In the genomic region with DNA sequence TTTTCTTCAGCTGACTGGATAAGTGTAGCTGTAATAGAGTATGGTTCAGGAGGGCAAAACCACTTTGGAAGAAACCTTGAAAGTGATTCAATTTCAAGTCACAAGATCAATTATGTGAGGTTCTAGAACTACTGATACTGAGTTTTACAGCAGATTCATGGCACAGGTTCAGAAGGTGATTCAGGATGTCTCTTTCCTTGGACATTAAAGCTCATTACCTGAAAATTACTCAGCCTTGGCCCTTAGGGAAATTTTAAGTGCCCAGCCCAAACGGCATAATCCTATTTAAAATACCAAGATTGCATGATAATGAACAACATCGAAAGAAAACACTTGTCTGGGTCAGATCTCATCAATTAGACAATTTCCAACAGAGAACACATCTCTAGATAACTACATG, we compare ENCODE assay signal across 17 cellular contexts.
DNase-seq lines count a peak whose midpoint lies in the region; TF ChIP-seq lines count a peak whose summit lies in the region.
"Had no signal": no experiment of that assay in that cellular context is flagged by ENCODE, and none has a peak within 500 bp of the region (broad histone marks: within the 10 kb centered on the region; RNA-seq: fewer than 3 reads in every experiment).

No MANE protein-coding gene starts in this region.

- H3K36me3 Mint-ChIP-seq in MCF 10A (ENCODE audit: insufficient read depth, unreplicated experiment), result no peaks in the 10 kb centered on the region

- peaks cover 61% of the 10 kb centered on the region for H3K4me1 Mint-ChIP-seq in MCF 10A (ENCODE audit: insufficient read depth, unreplicated experiment)

- CTCF ChIA-PET in MCF 10A (lab: Yijun Ruan, JAX), result interaction anchor here (0.7 to 1.9 kb wide), 5 partner anchors 12 to 221 kb away, joined by 3 to 11 read pairs (median 5); no protein-coding TSS in a partner anchor

- H3K4me3 ChIP-seq in breast epithelium, result no peak overlapping the region
- no peak overlapping the region for H3K4me3 ChIP-seq in adrenal gland
- no peak overlapping the region for H3K4me3 ChIP-seq in esophagus squamous epithelium
- H3K4me3 ChIP-seq: HAP-1, left ventricle myocardium inferior, upper lobe of right lung had no signal

- no TSS peak for BruUV-seq in MCF 10A (replicated peaks; lab: Mats Ljungman, UMichigan)

- TF ChIP-seq POLR2A in breast epithelium (IDR thresholded peaks at IDR 0.05) (no peak), adrenal gland (IDR thresholded peaks at IDR 0.05) (no peak), esophagus squamous epithelium (IDR thresholded peaks at IDR 0.05) (no peak)

- DNase-seq in MCF 10A (ENCODE audit: unreplicated experiment) (peak; percentile 66), breast epithelium (ENCODE audit: low spot score in 2 of 2) (no peak), adrenal gland (peak in 1 of 7 donors; percentile 24), kidney tubule cell (ENCODE audit: low spot score) (peak; percentile 35), NCI-H748 treated with DMSO at 0.1 percent for 48 hours (lab: John Stamatoyannopoulos, UW) (no peak), head of caudate nucleus (no peak), GM20000 (ENCODE audit: low spot score) (no peak), esophagus squamous epithelium (lab: John Stamatoyannopoulos, UW) (no peak)
- DNase-seq: activated CD8-positive, alpha-beta T cell treated with anti-CD3 and anti-CD28 coated beads, Interleukin-2, amount 10 ng/mL, durations not matched to agents 7 days and 5 days; activated naive CD4-positive, alpha-beta T cell treated with Interleukin-2 at 50 U/mL for 16 hours; activated T-cell treated with anti-CD3 and anti-CD28 coated beads, Interleukin-2, amount 50 U/mL, for 4 hours; C1 segment of cervical spinal cord; left ventricle myocardium inferior; NCI-H1417; upper lobe of right lung had no signal

- TF ChIP-seq CTCF in MCF 10A (IDR thresholded peaks at IDR 0.05; ENCODE audit: unreplicated experiment) (no peak), breast epithelium (IDR thresholded peaks at IDR 0.05) (no peak), adrenal gland (IDR thresholded peaks at IDR 0.05) (no peak), GM20000 (IDR thresholded peaks at IDR 0.05; ENCODE audit: extremely low read depth, missing control alignments) (no peak), esophagus squamous epithelium (IDR thresholded peaks at IDR 0.05) (no peak)

- no peaks in the 10 kb centered on the region for H3K27me3 Mint-ChIP-seq in MCF 10A (ENCODE audit: insufficient read depth, unreplicated experiment)

- peak overlapping the region; percentile 97 for H3K27ac Mint-ChIP-seq in MCF 10A (ENCODE audit: low read depth, unreplicated experiment)
- H3K27ac Mint-ChIP-seq: activated CD8-positive, alpha-beta T cell treated with anti-CD3 and anti-CD28 coated beads, Interleukin-2, amount 10 ng/mL, durations not matched to agents 7 days and 5 days; T-helper 2 cell treated with Interferon-gamma antibody and Interleukin-4, amounts not matched to agents 5 μg/mL and 100 μg/mL, for 36 hours had no signal

- POLR2A ChIA-PET in MCF 10A (lab: Yijun Ruan, JAX), result interaction anchor here (0.9 to 7.4 kb wide), 17 partner anchors 9 to 232 kb away, joined by 4 to 111 read pairs (median 12); partner anchors contain the start of gene SLC38A2

- WGBS in adrenal gland, 4 donors, result 62 to 67% (median 64%) methylated on average over 2 of the region's 2 CpGs
- 26 to 53% methylated on average over 2 of the region's 2 CpGs for WGBS in esophagus squamous epithelium, 2 donors

- no peaks in the 10 kb centered on the region for H3K36me3 ChIP-seq in breast epithelium
- H3K36me3 ChIP-seq in adrenal gland (replicated peaks in 1 of 2), result no peaks in the 10 kb centered on the region
- H3K36me3 ChIP-seq in esophagus squamous epithelium, result no peaks in the 10 kb centered on the region
- H3K36me3 ChIP-seq: HAP-1, left ventricle myocardium inferior, upper lobe of right lung had no signal

- H3K9me3 ChIP-seq in breast epithelium, result no peaks in the 10 kb centered on the region
- no peaks in the 10 kb centered on the region for H3K9me3 ChIP-seq in adrenal gland (replicated peaks in 1 of 3)
- no peaks in the 10 kb centered on the region for H3K9me3 ChIP-seq in esophagus squamous epithelium
- H3K9me3 ChIP-seq: HAP-1, left ventricle myocardium inferior, upper lobe of right lung had no signal

- no peaks in the 10 kb centered on the region for H3K27me3 ChIP-seq in breast epithelium
- H3K27me3 ChIP-seq in adrenal gland, result no peaks in the 10 kb centered on the region
- H3K27me3 ChIP-seq in esophagus squamous epithelium, result no peaks in the 10 kb centered on the region
- H3K27me3 ChIP-seq: upper lobe of right lung had no signal

- intact Hi-C loops in MCF 10A (cut with micrococcal nuclease) (no loop called here), breast epithelium (cut with DNase I; ENCODE audit: low total_unique reads) (no loop called here), adrenal gland (cut with DNase I) (no loop called here), head of caudate nucleus (cut with DNase I) (no loop called here), esophagus squamous epithelium (cut with DNase I) (no loop called here)

- H3K27ac ChIP-seq in breast epithelium (no peak overlapping the region), adrenal gland (peak overlapping the region in 3 of 5 donors; percentile 17 to 59 (median 55)), esophagus squamous epithelium (peak overlapping the region in 2 of 4 donors; percentile 1 to 43)
- H3K27ac ChIP-seq: left ventricle myocardium inferior, upper lobe of right lung had no signal

- H3K4me1 ChIP-seq in breast epithelium, result no peaks in the 10 kb centered on the region
- peaks cover 23 to 26% of the 10 kb centered on the region in 2 donors for H3K4me1 ChIP-seq in adrenal gland (replicated peaks in 1 of 2)
- H3K4me1 ChIP-seq in esophagus squamous epithelium, result peaks cover 0 to 53% (median 17%) of the 10 kb centered on the region in 3 donors
- H3K4me1 ChIP-seq: HAP-1 had no signal

- H3K4me3 Mint-ChIP-seq in MCF 10A (ENCODE audit: unreplicated experiment), result peak overlapping the region; percentile 28
- H3K4me3 Mint-ChIP-seq: activated CD8-positive, alpha-beta T cell treated with anti-CD3 and anti-CD28 coated beads, Interleukin-2, amount 10 ng/mL, durations not matched to agents 7 days and 5 days; activated T-cell treated with anti-CD3 and anti-CD28 coated beads, Interleukin-2, amount 50 U/mL, for 4 hours; T-helper 2 cell treated with Interferon-gamma antibody and Interleukin-4, amounts not matched to agents 5 μg/mL and 100 μg/mL, for 36 hours had no signal

- H3K9me3 Mint-ChIP-seq in MCF 10A (ENCODE audit: unreplicated experiment), result no peaks in the 10 kb centered on the region
- H3K9me3 Mint-ChIP-seq: activated T-cell treated with anti-CD3 and anti-CD28 coated beads, Interleukin-2, amount 50 U/mL, for 4 hours; T-helper 2 cell treated with Interferon-gamma antibody and Interleukin-4, amounts not matched to agents 5 μg/mL and 100 μg/mL, for 36 hours had no signal

Comparison
In these comparisons a context has a peak if more than half of its experiments do, and no peak if none do; other contexts are left out.
1. DNase-seq: peak in MCF 10A (single experiment) and kidney tubule cell (single experiment); none in breast epithelium (0 of 2), NCI-H748 treated with DMSO at 0.1 percent for 48 hours (single experiment), head of caudate nucleus (0 of 42), GM20000 (single experiment) and esophagus squamous epithelium (single experiment).
2. H3K27ac ChIP-seq: peak in adrenal gland (3 of 5); none in breast epithelium (0 of 2).